8 cellular contexts compared by ENCODE assay signal in the genomic region with DNA sequence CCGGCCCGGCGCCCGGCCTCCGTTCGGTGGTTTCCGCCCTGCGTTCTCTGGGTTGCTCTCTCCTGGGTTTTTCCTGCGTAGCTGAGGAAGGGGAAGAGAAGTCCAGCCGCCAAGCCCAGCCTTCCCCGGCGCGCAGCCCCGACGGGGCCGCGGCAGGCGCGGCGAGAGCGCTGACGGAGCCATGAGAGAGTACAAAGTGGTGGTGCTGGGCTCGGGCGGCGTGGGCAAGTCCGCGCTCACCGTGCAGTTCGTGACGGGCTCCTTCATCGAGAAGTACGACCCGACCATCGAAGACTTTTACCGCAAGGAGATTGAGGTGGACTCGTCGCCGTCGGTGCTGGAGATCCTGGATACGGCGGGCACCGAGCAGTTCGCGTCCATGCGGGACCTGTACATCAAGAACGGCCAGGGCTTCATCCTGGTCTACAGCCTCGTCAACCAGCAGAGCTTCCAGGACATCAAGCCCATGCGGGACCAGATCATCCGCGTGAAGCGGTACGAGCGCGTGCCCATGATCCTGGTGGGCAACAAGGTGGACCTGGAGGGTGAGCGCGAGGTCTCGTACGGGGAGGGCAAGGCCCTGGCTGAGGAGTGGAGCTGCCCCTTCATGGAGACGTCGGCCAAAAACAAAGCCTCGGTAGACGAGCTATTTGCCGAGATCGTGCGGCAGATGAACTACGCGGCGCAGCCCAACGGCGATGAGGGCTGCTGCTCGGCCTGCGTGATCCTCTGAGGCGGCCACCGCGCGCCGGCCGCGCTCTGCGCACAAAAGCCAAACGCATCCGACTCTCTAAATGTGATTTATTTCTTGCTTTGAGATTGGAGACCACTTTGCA. TPM values are rescaled to one million over a fixed set of nuclear protein-coding genes. Genes with fewer than 3 reads are reported as not detected.
DNase-seq lines count a peak whose midpoint lies in the region; ATAC-seq, FAIRE-seq and TF ChIP-seq lines count a peak whose summit lies in the region.

No MANE protein-coding gene starts in this region.

- H3K4me2 ChIP-seq in GM12878 (ENCODE audit: control insufficient read depth, insufficient read depth): peak overlapping the region; percentile 95

- H3K36me3 ChIP-seq in GM12878 (ENCODE audit: control insufficient read depth in 2 of 2, insufficient read depth in 2 of 2, low read length in 1 of 2): no peaks in the 10 kb centered on the region

- RAD21 ChIA-PET in GM12878 (lab: Charles Lee; ENCODE audit: unreplicated experiment): interaction anchor here (0.7 to 2.7 kb wide), 3 partner anchors 9 to 144 kb away, joined by 3 to 10 read pairs (median 9); no protein-coding TSS in a partner anchor

- under 1% methylated on average over 78 of the region's 82 CpGs for WGBS in GM12878 (ENCODE audit: insufficient coverage, insufficient replicate concordance, low lambda C conversion rate, missing lambda C conversion rate)

- TF ChIP-seq EP300 in GM12878 (IDR thresholded peaks at IDR 0.05; ENCODE audit: borderline replicate concordance in 1 of 2, control insufficient read depth in 1 of 2, low read depth in 2 of 2, low read length in 2 of 2): no peak

- peak; percentile 34 for DNase-seq in AG10803 (ENCODE audit: low read depth)
- DNase-seq in GM19238 (ENCODE audit: insufficient read length, low spot score): peak; percentile 23
- peak; percentile 20 for DNase-seq in T-helper 9 cell
- no peak for DNase-seq in GM12878 (ENCODE audit: low read depth, low spot score)
- peak; percentile 42 for DNase-seq in iPS-NIHi11 (ENCODE audit: low spot score)

- H3K4me3 ChIP-seq in AG10803 (ENCODE audit: low read length) (peak overlapping the region; percentile 96), GM12878 (peak overlapping the region; percentile 98), skin epidermis (peak overlapping the region; percentile 59 to 95 (median 83))

- ATAC-seq in HG03442 (IDR thresholded peaks at IDR 0.05; ENCODE audit: unreplicated experiment) (peak; percentile 2), GM12878 (peak; percentile 4), GM18861 (IDR thresholded peaks at IDR 0.05; ENCODE audit: unreplicated experiment) (no peak)

- no peak for TF ChIP-seq RAD21 in GM12878 (IDR thresholded peaks at IDR 0.05; ENCODE audit: insufficient read depth, low read depth, low read length)

- peaks cover 11% of the 10 kb centered on the region for H3K4me1 ChIP-seq in GM12878 (ENCODE audit: control insufficient read depth, insufficient read depth, low read length)

- H4K20me1 ChIP-seq in GM12878 (ENCODE audit: control insufficient read depth, insufficient read depth): no peaks in the 10 kb centered on the region

- FAIRE-seq in GM12878 (lab: Jason Lieb, UNC): no peak

- no peaks in the 10 kb centered on the region for H3K27me3 ChIP-seq in GM12878 (replicated peaks in 1 of 2; ENCODE audit: control insufficient read depth in 2 of 2, insufficient read depth in 2 of 2, low read length in 1 of 2)

- no peaks in the 10 kb centered on the region for H3K9me3 ChIP-seq in GM12878 (replicated peaks; ENCODE audit: control insufficient read depth, insufficient read depth, low read length)

- POLR2A ChIA-PET in GM12878 (lab: Charles Lee): interaction anchor here (0.5 to 0.6 kb wide), 3 partner anchors 23 to 902 kb away, joined by 3 to 5 read pairs (median 4); no protein-coding TSS in a partner anchor

- TF ChIP-seq CTCF in AG10803 (conservative IDR thresholded peaks at IDR 0.05; ENCODE audit: low read length) (no peak), GM12878 (IDR thresholded peaks at IDR 0.05 in 2 of 3, conservative IDR thresholded peaks at IDR 0.05 in 1 of 3; ENCODE audit: control insufficient read depth in 2 of 3, extremely low read depth in 1 of 3, insufficient read depth in 1 of 3, low read depth in 3 of 3, low read length in 3 of 3) (no peak)

- BruUV-seq in GM12878 (replicated peaks; lab: Mats Ljungman, UMichigan): no TSS peak

- H3K9ac ChIP-seq in GM12878 (ENCODE audit: control insufficient read depth, insufficient read depth, low read length): peak overlapping the region; percentile 85

- SMC1A ChIA-PET in GM12878 (lab: Charles Lee; ENCODE audit: uncharacterized antibody, unreplicated experiment): interaction anchor here (1.4 kb wide), 1 partner anchor 12 kb away, joined by 3 read pairs; no protein-coding TSS in a partner anchor

- in situ Hi-C loops in GM12878 (cut with MboI): no loop called here

- no peak for TF ChIP-seq POLR2A in GM12878 (IDR thresholded peaks at IDR 0.05; ENCODE audit: low read depth, low read length)

- H3K27ac ChIP-seq in GM12878 (ENCODE audit: control insufficient read depth, insufficient read depth) (peak overlapping the region; percentile 78), skin epidermis (peak overlapping the region; percentile 79 to 99 (median 94))

- CTCF ChIA-PET in GM12878 (lab: Yijun Ruan, JAX): interaction anchor here (2.3 to 2.4 kb wide), 2 partner anchors 119 to 808 kb away, joined by 10 to 13 read pairs; no protein-coding TSS in a partner anchor

- H2AFZ ChIP-seq in GM12878 (ENCODE audit: control insufficient read depth, low read depth, low read length): peak overlapping the region; percentile 86

- H3K79me2 ChIP-seq in GM12878 (ENCODE audit: control insufficient read depth, insufficient read depth, low read length): peaks cover 50% of the 10 kb centered on the region

- intact Hi-C loops in GM12878 (cut with micrococcal nuclease; ENCODE audit: unreplicated experiment): loop anchor here (5.0 to 10.0 kb wide), 4 partner anchors 130 to 1152 kb away; no protein-coding TSS in a partner anchor

TF ChIP-seq in GM12878, 131 proteins besides CTCF, POLR2A, EP300 and RAD21 (continues in another document):
- TF ChIP-seq CREB1 (IDR thresholded peaks at IDR 0.05; ENCODE audit: low read depth) (no peak), ZSCAN29 (IDR thresholded peaks at IDR 0.05) (no peak), TBL1XR1 (IDR thresholded peaks at IDR 0.05; ENCODE audit: low read depth, low read length) (no peak), LARP7 (IDR thresholded peaks at IDR 0.05) (0 out of 2 replicates have a peak, but pooled peaks have one; percentile 17), PRDM15 (CRISPR knock-in tag; IDR thresholded peaks at IDR 0.05) (no peak), HDAC6 (IDR thresholded peaks at IDR 0.05; ENCODE audit: unreplicated experiment) (peak; percentile 84)

RNA-seq across cellular contexts. Expression of gene RAP2B, which starts 0.7 kb away (rescaled TPM):
- total RNA-seq in GM12878 (2013; cell fraction: nucleolus; rRNA removed): 8.1 and 9.5 TPM in 2 replicates
- total RNA-seq in GM12878 (2014; rRNA removed) (13.8 and 14.5 TPM in 2 replicates), GM12878 (2014; rRNA removed; fragmentation: Illumina TruSeq; extraction: Trizol) (9.4 and 10.2 TPM in 2 replicates), GM12878 (2021) (15.1 and 16.0 TPM in 2 replicates)
- polyA plus RNA-seq in GM12878 (2011; ENCODE audit: low read depth): 3.8 TPM
- polyA plus RNA-seq in GM12878 (2011; rRNA removed) (6.1 and 7.6 TPM in 2 replicates), GM12878 (2014; fragmentation: Illumina TruSeq; extraction: Trizol) (5.9 and 6.4 TPM in 2 replicates), GM12878 (2014; fragmentation: Nextera tagmentation; extraction: Ambion mirVana) (10 to 100 TPM in 1 of 2 experiments, 1 to 10 TPM in 1; 7.0 to 15.2 TPM), GM12878 (2014; rRNA removed) (7.5 and 7.7 TPM in 2 replicates), GM12878 (2016; fragmentation: Nextera tagmentation; extraction: Ambion mirVana) (10 to 100 TPM; 20.0 to 21.3 TPM)
- 6.7 and 6.8 TPM in 2 replicates for polyA plus RNA-seq in GM12878 (2011; cell fraction: cytosol; rRNA removed)
- 4.5 and 5.7 TPM in 2 replicates for polyA plus RNA-seq in GM12878 (2011; cell fraction: nucleus; rRNA removed)
- polyA plus RNA-seq in GM12878 (2012): 6.7 TPM in 2 replicates
- polyA minus RNA-seq in GM12878 (2011; rRNA and poly(A)+ RNA removed): 9.7 and 14.4 TPM in 2 replicates
- polyA minus RNA-seq in GM12878 (2011; cell fraction: cytosol; rRNA and poly(A)+ RNA removed): 8.1 and 9.9 TPM in 2 replicates
- 7.6 and 10.8 TPM in 2 replicates for polyA minus RNA-seq in GM12878 (2011; cell fraction: nucleus; rRNA and poly(A)+ RNA removed)
